In the genomic region with DNA sequence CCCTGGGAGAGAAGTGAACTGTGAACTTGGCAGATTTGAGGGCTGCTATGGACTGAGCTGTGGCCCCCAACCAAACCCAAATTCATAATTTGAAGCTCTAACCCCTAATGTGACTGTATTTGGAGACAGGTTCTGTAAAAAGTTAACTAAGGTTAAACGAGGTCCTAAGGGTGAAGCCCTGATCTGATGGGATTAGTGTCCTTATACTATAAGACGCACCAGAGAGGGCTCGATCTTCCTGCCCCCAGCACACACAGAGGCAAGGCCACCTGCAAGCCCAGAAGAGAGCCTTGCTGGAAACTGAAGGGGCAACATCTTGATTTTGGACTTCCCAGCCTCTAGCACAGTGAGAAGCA, we compare ENCODE assay signal across 27 cellular contexts. TPM values are rescaled to one million over a fixed set of nuclear protein-coding genes. Genes with fewer than 3 reads are reported as not detected.
DNase-seq lines count a peak whose midpoint lies in the region; ATAC-seq and TF ChIP-seq lines count a peak whose summit lies in the region.
"Had no signal": no experiment of that assay in that cellular context is flagged by ENCODE, and none has a peak within 500 bp of the region (broad histone marks: within the 10 kb centered on the region; RNA-seq: fewer than 3 reads in every experiment).

No MANE protein-coding gene starts in this region.

- 93 to 96% methylated on average over 3 of the region's 3 CpGs for WGBS in endodermal cell (ENCODE audit: insufficient coverage in 1 of 2, insufficient read length in 1 of 2), 2 experiments

- H3K4me1 ChIP-seq in endodermal cell (ENCODE audit: control insufficient read depth, insufficient read depth, low read length) (no peaks in the 10 kb centered on the region), neutrophil (ENCODE audit: control insufficient read depth in 1 of 2, insufficient read depth in 1 of 2, low read depth in 1 of 2, low read length in 1 of 2) (peaks cover 12 to 20% of the 10 kb centered on the region in 2 experiments)
- H3K4me1 ChIP-seq: testis had no signal

- no peaks in the 10 kb centered on the region for H3K9me3 ChIP-seq in endodermal cell (ENCODE audit: control insufficient read depth, low read length)
- no peaks in the 10 kb centered on the region for H3K9me3 ChIP-seq in neutrophil
- H3K9me3 ChIP-seq: heart right ventricle, ovary, testis had no signal

- CTCF ChIA-PET in activated CD8-positive, alpha-beta memory T cell treated with anti-CD3 and anti-CD28 coated beads, Interleukin-2, amount 10 ng/mL, durations not matched to agents 7 days and 5 days (lab: Charles Lee), result interaction anchor here (0.9 to 1.7 kb wide), 3 partner anchors 13 to 65 kb away, joined by 3 to 5 read pairs (median 4); no protein-coding TSS in a partner anchor

- peak overlapping the region; percentile 58 for H3K27ac ChIP-seq in endodermal cell (ENCODE audit: low read depth, low read length)
- H3K27ac ChIP-seq in neutrophil, result peak overlapping the region; percentile 97
- H3K27ac ChIP-seq: heart right ventricle, ovary, testis had no signal

- H3K36me3 ChIP-seq in endodermal cell (ENCODE audit: control insufficient read depth, insufficient read depth, low read length) (peaks cover 28% of the 10 kb centered on the region), neutrophil (peaks cover 68% of the 10 kb centered on the region)
- H3K36me3 ChIP-seq: ovary had no signal

- H3K4me1 Mint-ChIP-seq in HFFc6 (ENCODE audit: low read depth), result peaks cover 7% of the 10 kb centered on the region
- peaks cover 10% of the 10 kb centered on the region for H3K4me1 Mint-ChIP-seq in endodermal cell
- H3K4me1 Mint-ChIP-seq in activated CD8-positive, alpha-beta memory T cell treated with anti-CD3 and anti-CD28 coated beads, Interleukin-2, amount 10 ng/mL, durations not matched to agents 7 days and 5 days, result peaks cover 5% of the 10 kb centered on the region

- peaks cover 20% of the 10 kb centered on the region for H3K27me3 Mint-ChIP-seq in HFFc6 (ENCODE audit: insufficient read depth)
- no peaks in the 10 kb centered on the region for H3K27me3 Mint-ChIP-seq in endodermal cell (ENCODE audit: insufficient read depth)
- H3K27me3 Mint-ChIP-seq in activated CD8-positive, alpha-beta memory T cell treated with anti-CD3 and anti-CD28 coated beads, Interleukin-2, amount 10 ng/mL, durations not matched to agents 7 days and 5 days, result no peaks in the 10 kb centered on the region
- H3K27me3 Mint-ChIP-seq: activated CD4-positive, alpha-beta T cell treated with anti-CD3 and anti-CD28 coated beads for 36 hours; CD4-positive, alpha-beta T cell had no signal

- H3K27ac Mint-ChIP-seq in HFFc6 (peak overlapping the region; percentile 16; the same call in 1 of the 2 replicates), endodermal cell (no peak overlapping the region)
- H3K27ac Mint-ChIP-seq in activated CD8-positive, alpha-beta memory T cell treated with anti-CD3 and anti-CD28 coated beads, Interleukin-2, amount 10 ng/mL, durations not matched to agents 7 days and 5 days, result no peak overlapping the region
- H3K27ac Mint-ChIP-seq: activated CD4-positive, alpha-beta T cell treated with anti-CD3 and anti-CD28 coated beads for 36 hours; CD4-positive, alpha-beta T cell; natural killer cell had no signal

- H3K4me3 Mint-ChIP-seq in HFFc6 (peak overlapping the region; percentile 7; the same call in 1 of the 2 replicates), endodermal cell (no peak overlapping the region)
- no peak overlapping the region for H3K4me3 Mint-ChIP-seq in activated CD8-positive, alpha-beta memory T cell treated with anti-CD3 and anti-CD28 coated beads, Interleukin-2, amount 10 ng/mL, durations not matched to agents 7 days and 5 days
- H3K4me3 Mint-ChIP-seq: activated CD4-positive, alpha-beta T cell treated with anti-CD3 and anti-CD28 coated beads for 36 hours; activated T-cell treated with anti-CD3 and anti-CD28 coated beads, Interleukin-2, amount 50 U/mL, for 4 hours; CD4-positive, alpha-beta T cell; natural killer cell had no signal

- H3K4me3 ChIP-seq in endodermal cell (ENCODE audit: low read length) (no peak overlapping the region), neutrophil (ENCODE audit: low read depth in 1 of 2, low read length in 1 of 2) (no peak overlapping the region)
- H3K4me3 ChIP-seq: heart right ventricle, K562, ovary, testis had no signal

- no peak for TF ChIP-seq CTCF in HFFc6 (IDR thresholded peaks at IDR 0.05)
- no peak for TF ChIP-seq CTCF in endodermal cell (conservative IDR thresholded peaks at IDR 0.05)
- TF ChIP-seq CTCF in neutrophil (IDR thresholded peaks at IDR 0.05), result no peak

- ATAC-seq in activated CD8-positive, alpha-beta memory T cell treated with anti-CD3 and anti-CD28 coated beads, Interleukin-2, amount 10 ng/mL, durations not matched to agents 7 days and 5 days, result no peak
- no peak for ATAC-seq in GM18511 (IDR thresholded peaks at IDR 0.05; ENCODE audit: unreplicated experiment)
- ATAC-seq: activated CD4-positive, alpha-beta T cell treated with anti-CD3 and anti-CD28 coated beads for 36 hours; activated T-cell treated with anti-CD3 and anti-CD28 coated beads, Interleukin-2, amount 50 U/mL, for 4 hours; heart right ventricle; K562; natural killer cell; stimulated activated naive CD8-positive, alpha-beta T cell treated with anti-CD3 and anti-CD28 coated beads, Interleukin-15, Interleukin-2, amounts not matched to agents 100 U/mL and 50 U/mL, for 24 hours had no signal

- no peak overlapping the region for H3K9ac ChIP-seq in endodermal cell (ENCODE audit: extremely low read depth, low read length, poor library complexity, severe bottlenecking)

- DNase-seq in NCI-H82 (lab: John Stamatoyannopoulos, UW) (peak; percentile 50), NCI-H82 treated with DMSO at 0.1 percent for 48 hours (lab: John Stamatoyannopoulos, UW; ENCODE audit: unreplicated experiment) (no peak), HFFc6 (no peak), endodermal cell (no peak), NCI-H187 (lab: John Stamatoyannopoulos, UW) (no peak)
- DNase-seq in activated CD8-positive, alpha-beta memory T cell treated with anti-CD3 and anti-CD28 coated beads, Interleukin-2, amount 10 ng/mL, durations not matched to agents 7 days and 5 days, result no peak
- DNase-seq: activated CD4-positive, alpha-beta T cell treated with anti-CD3 and anti-CD28 coated beads for 36 hours; activated naive CD4-positive, alpha-beta T cell; activated T-cell treated with anti-CD3 and anti-CD28 coated beads, Interleukin-2, amount 50 U/mL, for 4 hours; CD4-positive, alpha-beta T cell; dermis blood vessel endothelial cell; DND-41; GF-D8; GOT3; heart right ventricle; natural killer cell; NCI-H1092; NCI-H187 treated with DMSO at 0.1 percent for 48 hours; NCI-H524 treated with DMSO at 0.1 percent for 48 hours; SIG-M5; small intestine; stimulated activated naive CD8-positive, alpha-beta T cell treated with anti-CD3 and anti-CD28 coated beads, Interleukin-15, Interleukin-2, amounts not matched to agents 100 U/mL and 50 U/mL, for 24 hours; testis had no signal

- H3K9me3 Mint-ChIP-seq in HFFc6 (no peaks in the 10 kb centered on the region), endodermal cell (no peaks in the 10 kb centered on the region)
- H3K9me3 Mint-ChIP-seq in activated CD8-positive, alpha-beta memory T cell treated with anti-CD3 and anti-CD28 coated beads, Interleukin-2, amount 10 ng/mL, durations not matched to agents 7 days and 5 days (ENCODE audit: low read depth), result no peaks in the 10 kb centered on the region
- H3K9me3 Mint-ChIP-seq: activated T-cell treated with anti-CD3 and anti-CD28 coated beads, Interleukin-2, amount 50 U/mL, for 4 hours; CD4-positive, alpha-beta T cell; natural killer cell had no signal

- peaks cover 21% of the 10 kb centered on the region for H3K36me3 Mint-ChIP-seq in HFFc6 (ENCODE audit: low read depth)
- peaks cover 29% of the 10 kb centered on the region for H3K36me3 Mint-ChIP-seq in endodermal cell (ENCODE audit: low read depth)
- peaks cover 7% of the 10 kb centered on the region for H3K36me3 Mint-ChIP-seq in activated CD8-positive, alpha-beta memory T cell treated with anti-CD3 and anti-CD28 coated beads, Interleukin-2, amount 10 ng/mL, durations not matched to agents 7 days and 5 days
- H3K36me3 Mint-ChIP-seq: natural killer cell had no signal

- no peaks in the 10 kb centered on the region for H3K27me3 ChIP-seq in endodermal cell (ENCODE audit: control insufficient read depth, insufficient read depth, low read length, poor library complexity, severe bottlenecking)
- no peaks in the 10 kb centered on the region for H3K27me3 ChIP-seq in neutrophil
- H3K27me3 ChIP-seq: ovary, testis had no signal

RNA-seq across cellular contexts. Expression of gene TKT, which starts 34.0 kb away (rescaled TPM):
- total RNA-seq in HFFc6 (2021; fragmentation: NEBNext Ultra II Directional; extraction: Animal tissue kit (Norgen Biotek cat#: 25700)), result 100 to 1,000 TPM; 335 to 562 (median 471) TPM
- 100 to 1,000 TPM; 373 to 472 TPM for total RNA-seq in endodermal cell
- 576 TPM for polyA plus RNA-seq in endodermal cell (2013, experiment 1 of 2)
- 503 TPM for polyA plus RNA-seq in endodermal cell (2013, experiment 2 of 2)
- total RNA-seq in activated CD8-positive, alpha-beta memory T cell treated with anti-CD3 and anti-CD28 coated beads, Interleukin-2, amount 10 ng/mL, durations not matched to agents 7 days and 5 days, result 100 to 1,000 TPM; 226 to 231 TPM
